20 cellular contexts compared by ENCODE assay signal in the genomic region with DNA sequence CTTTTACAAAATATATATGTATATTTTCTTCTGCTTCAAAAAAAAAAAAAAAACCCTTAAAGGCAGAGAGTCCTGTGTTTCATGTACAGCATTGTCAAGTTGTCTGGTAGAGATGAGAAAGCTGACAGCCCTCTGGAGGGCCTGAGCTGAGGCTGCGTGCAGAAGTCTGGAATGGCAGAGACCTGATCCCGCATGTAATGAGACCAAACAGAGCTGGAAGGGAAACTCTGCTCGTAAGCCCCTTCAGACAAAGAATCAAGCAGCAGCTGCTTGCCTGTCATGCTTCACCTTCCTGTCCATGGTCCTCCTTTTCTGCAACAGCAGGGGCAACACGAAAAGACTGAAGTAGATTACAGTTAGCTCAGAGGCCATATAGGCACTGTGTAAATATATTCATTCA.
"Had no signal": no experiment of that assay in that cellular context is flagged by ENCODE, and none has a peak within 500 bp of the region (broad histone marks: within the 10 kb centered on the region; RNA-seq: fewer than 3 reads in every experiment).

No MANE protein-coding gene starts in this region.

- DNase-seq: activated CD4-positive, alpha-beta T cell treated with anti-CD3 and anti-CD28 coated beads, Interleukin-2, amount 10 ng/mL, durations not matched to agents 7 days and 5 days; activated CD4-positive, CD25-positive, alpha-beta regulatory T cell; activated CD8-positive, alpha-beta memory T cell treated with anti-CD3 and anti-CD28 coated beads for 24 hours; activated naive CD4-positive, alpha-beta T cell treated with anti-CD3 and anti-CD28 coated beads for 36 hours; activated T-cell treated with anti-CD3 and anti-CD28 coated beads for 4 hours; central memory CD4-positive, alpha-beta T cell; effector CD8-positive, alpha-beta T cell; gastrocnemius medialis; lower lobe of right lung; midbrain; naive B cell; occipital lobe; psoas muscle; sigmoid colon; stimulated activated CD4-positive, alpha-beta T cell treated with anti-CD3 and anti-CD28 coated beads, Interleukin-12 subunit alpha, Interleukin-12 subunit beta, amount 100 ng/mL, for 4 hours; T-helper 2 cell; upper lobe of left lung had no signal

- H3K27ac ChIP-seq: coronary artery, epithelial cell of prostate, gastrocnemius medialis, lower lobe of right lung, psoas muscle, sigmoid colon, upper lobe of left lung had no signal

- H3K36me3 ChIP-seq: gastrocnemius medialis, lower lobe of right lung, sigmoid colon, upper lobe of left lung had no signal

- ATAC-seq: activated T-helper 17 cell treated with anti-CD3 and anti-CD28 coated beads, Interleukin-2, amount 50 U/mL, for 72 hours; gastrocnemius medialis; lower lobe of right lung; psoas muscle had no signal

- H3K4me3 ChIP-seq: coronary artery, gastrocnemius medialis, lower lobe of right lung, psoas muscle, sigmoid colon, upper lobe of left lung had no signal

- H3K9me3 ChIP-seq: gastrocnemius medialis, lower lobe of right lung, sigmoid colon, upper lobe of left lung had no signal

- H3K4me1 ChIP-seq: gastrocnemius medialis, lower lobe of right lung, psoas muscle, sigmoid colon, upper lobe of left lung had no signal

- H3K27me3 ChIP-seq: gastrocnemius medialis, sigmoid colon, upper lobe of left lung had no signal
